Comparison of ENCODE assay signal across 19 cellular contexts in genomic region chr3:45617430-45618080, GRCh38. TPM values are rescaled to one million over a fixed set of nuclear protein-coding genes. Genes with fewer than 3 reads are reported as not detected.
A peak's percentile ranks its signal among the peaks of the same experiment; 100 is the strongest.
DNase-seq lines count a peak whose midpoint lies in the region; ATAC-seq, FAIRE-seq and TF ChIP-seq lines count a peak whose summit lies in the region.
"Had no signal": no experiment of that assay in that cellular context is flagged by ENCODE, and none has a peak within 500 bp of the region (broad histone marks: within the 10 kb centered on the region; RNA-seq: fewer than 3 reads in every experiment).

No MANE protein-coding gene starts in this region.

- no peak for FAIRE-seq in small intestine (lab: Jason Lieb, UNC)

- ATAC-seq in activated B cell treated with CpG ODN at 0.5 μM for 24 hours (ENCODE audit: low read depth), result no peak
- peak; percentile 83 for ATAC-seq in left colon
- no peak for ATAC-seq in gastrocnemius medialis

- TF ChIP-seq POLR2A in gastrocnemius medialis (IDR thresholded peaks at IDR 0.05), result no peak
- TF ChIP-seq POLR2A in transverse colon (IDR thresholded peaks at IDR 0.05), result no peak

- BruUV-seq in Calu3 (replicated peaks; lab: Mats Ljungman, UMichigan), result no TSS peak

- H3K4me3 ChIP-seq in small intestine (ENCODE audit: low read depth in 1 of 2, low read length in 2 of 2), result no peak overlapping the region
- no peak overlapping the region for H3K4me3 ChIP-seq in gastrocnemius medialis
- no peak overlapping the region for H3K4me3 ChIP-seq in transverse colon

- H3K36me3 ChIP-seq in small intestine (ENCODE audit: control insufficient read depth in 2 of 2, insufficient read depth in 2 of 2, low read length in 2 of 2), result no peaks in the 10 kb centered on the region
- H3K36me3 ChIP-seq in gastrocnemius medialis, result no peaks in the 10 kb centered on the region
- no peaks in the 10 kb centered on the region for H3K36me3 ChIP-seq in transverse colon

- intact Hi-C loops in Calu3 (cut with micrococcal nuclease; ENCODE audit: unreplicated experiment), result no loop called here
- intact Hi-C loops in activated B cell treated with CpG ODN at 0.5 μM for 24 hours (cut with micrococcal nuclease), result no loop called here
- intact Hi-C loops in left colon (cut with DNase I, micrococcal nuclease), result no loop called here
- intact Hi-C loops in gastrocnemius medialis (cut with DNase I; ENCODE audit: low total_unique reads), result no loop called here
- intact Hi-C loops in transverse colon (cut with DNase I; ENCODE audit: low total_unique reads), result no loop called here

- H3K4me1 Mint-ChIP-seq in Calu3 (ENCODE audit: low read depth, unreplicated experiment) (peaks cover 39% of the 10 kb centered on the region), activated B cell treated with CpG ODN at 0.5 μM for 24 hours (peaks cover 57% of the 10 kb centered on the region)

- no peaks in the 10 kb centered on the region for H3K9me3 Mint-ChIP-seq in Calu3 (ENCODE audit: low read depth, unreplicated experiment)
- no peaks in the 10 kb centered on the region for H3K9me3 Mint-ChIP-seq in activated B cell treated with CpG ODN at 0.5 μM for 24 hours

- H3K27me3 Mint-ChIP-seq in Calu3 (ENCODE audit: unreplicated experiment), result no peaks in the 10 kb centered on the region
- H3K27me3 Mint-ChIP-seq in activated B cell treated with CpG ODN at 0.5 μM for 24 hours, result no peaks in the 10 kb centered on the region

- H3K4me1 ChIP-seq in small intestine (ENCODE audit: control insufficient read depth in 2 of 2, insufficient read depth in 1 of 2, low read depth in 1 of 2, low read length in 1 of 2) (peaks cover 0 to 5% of the 10 kb centered on the region in 2 donors), gastrocnemius medialis (peaks cover 38 to 39% of the 10 kb centered on the region in 2 donors), transverse colon (peaks cover 10 to 37% (median 17%) of the 10 kb centered on the region in 4 donors)

- no peak overlapping the region for H3K4me3 Mint-ChIP-seq in Calu3 (ENCODE audit: low read depth, unreplicated experiment)
- no peak overlapping the region for H3K4me3 Mint-ChIP-seq in activated B cell treated with CpG ODN at 0.5 μM for 24 hours

- H3K36me3 Mint-ChIP-seq in Calu3 (ENCODE audit: insufficient read depth, unreplicated experiment), result peaks cover 16% of the 10 kb centered on the region
- H3K36me3 Mint-ChIP-seq in activated B cell treated with CpG ODN at 0.5 μM for 24 hours (ENCODE audit: low read depth), result peaks cover 52% of the 10 kb centered on the region

- no peak for TF ChIP-seq CTCF in Calu3 (IDR thresholded peaks at IDR 0.05; ENCODE audit: unreplicated experiment)
- TF ChIP-seq CTCF in activated B cell treated with CpG ODN at 0.5 μM for 24 hours (IDR thresholded peaks at IDR 0.05), result no peak
- TF ChIP-seq CTCF in GM10248 (IDR thresholded peaks at IDR 0.05; ENCODE audit: control extremely low read depth, extremely low read depth, low read depth, missing control alignments), result no peak
- TF ChIP-seq CTCF in gastrocnemius medialis (IDR thresholded peaks at IDR 0.05 in 4 of 5, conservative IDR thresholded peaks at IDR 0.05 in 1 of 5), result no peak
- TF ChIP-seq CTCF in transverse colon (IDR thresholded peaks at IDR 0.05), result no peak

- peak overlapping the region; percentile 20 for H3K27ac Mint-ChIP-seq in Calu3 (ENCODE audit: unreplicated experiment)
- peak overlapping the region; percentile 51 for H3K27ac Mint-ChIP-seq in activated B cell treated with CpG ODN at 0.5 μM for 24 hours

- H3K27ac ChIP-seq in small intestine (ENCODE audit: low read depth in 1 of 2, low read length in 1 of 2) (no peak overlapping the region), gastrocnemius medialis (peak overlapping the region in 2 of 4 donors; percentile 11 to 31), transverse colon (peak overlapping the region in 1 of 4 donors; percentile 4)

- H3K27me3 ChIP-seq in small intestine (ENCODE audit: control insufficient read depth in 2 of 2, insufficient read depth in 2 of 2, low read length in 2 of 2), result no peaks in the 10 kb centered on the region
- H3K27me3 ChIP-seq in gastrocnemius medialis, result no peaks in the 10 kb centered on the region
- no peaks in the 10 kb centered on the region for H3K27me3 ChIP-seq in transverse colon

- in situ Hi-C loops in gastrocnemius medialis (cut with MboI; ENCODE audit: low sequenced_read_pairs in 4 of 4) (no loop called here), transverse colon (cut with MboI; ENCODE audit: low pct_ligation_motif_present in 1 of 4, low pct_unique_long_range_greater_than_20kb in 1 of 4, low sequenced_read_pairs in 3 of 4) (no loop called here)

- CTCF ChIA-PET in Calu3 (lab: Charles Lee), result interaction anchor here (0.6 to 0.8 kb wide), 3 partner anchors 13 to 106 kb away, joined by 3 to 12 read pairs (median 5); no protein-coding TSS in a partner anchor
- CTCF ChIA-PET in activated B cell treated with CpG ODN at 0.5 μM for 24 hours (lab: Charles Lee), result no interaction called here
- CTCF ChIA-PET in GM10248 (lab: Yijun Ruan, JAX), result interaction anchor here (1.3 to 2.8 kb wide), 3 partner anchors 13 to 42 kb away, joined by 3 to 9 read pairs (median 5); no protein-coding TSS in a partner anchor

- H3K9me3 ChIP-seq in small intestine (ENCODE audit: control insufficient read depth, low read depth), result no peaks in the 10 kb centered on the region
- H3K9me3 ChIP-seq in gastrocnemius medialis, result no peaks in the 10 kb centered on the region
- no peaks in the 10 kb centered on the region for H3K9me3 ChIP-seq in transverse colon

- no peak for DNase-seq in Calu3
- no peak for DNase-seq in activated B cell treated with CpG ODN at 0.5 μM for 24 hours
- DNase-seq in left colon, result no peak
- peak; percentile 70 for DNase-seq in small intestine
- no peak for DNase-seq in GM10248 (ENCODE audit: extremely low spot score)
- no peak for DNase-seq in NCI-H524 treated with DMSO at 0.1 percent for 48 hours (lab: John Stamatoyannopoulos, UW)
- DNase-seq in gastrocnemius medialis, result no peak
- no peak for DNase-seq in transverse colon
- DNase-seq: activated CD4-positive, alpha-beta T cell treated with anti-CD3 and anti-CD28 coated beads for 1 hour; activated CD8-positive, alpha-beta memory T cell treated with anti-CD3 and anti-CD28 coated beads, Interleukin-2, amount 50 U/mL, for 4 hours; activated naive CD4-positive, alpha-beta T cell treated with anti-CD3 and anti-CD28 coated beads, Interleukin-2, amount 50 U/mL, for 16 hours; AML-193; DMS 273 treated with DMSO at 0.1 percent for 48 hours; H7; hypothalamus; kidney glomerular epithelial cell; NCI-H187 treated with DMSO at 0.1 percent for 48 hours; SHP77; T-helper 2 cell had no signal

- 32 to 68% (median 49%) methylated on average over 9 of the region's 9 CpGs for WGBS in small intestine, 3 donors
- 63 to 80% methylated on average over 2 to 9 of the region's 9 CpGs for WGBS in transverse colon (ENCODE audit: low coverage in 1 of 2), 2 donors

- TF ChIP-seq EP300 in transverse colon (IDR thresholded peaks at IDR 0.05; ENCODE audit: low read depth), result no peak

- POLR2A ChIA-PET in activated B cell treated with CpG ODN at 0.5 μM for 24 hours (lab: Charles Lee), result no interaction called here
- POLR2A ChIA-PET in GM10248 (lab: Yijun Ruan, JAX), result no interaction called here

RNA-seq across cellular contexts. Expression of gene LIMD1, which starts 23.0 kb away (rescaled TPM):
- total RNA-seq in Calu3 (2022) (38.7 and 39.8 TPM in 2 replicates), activated B cell treated with CpG ODN at 0.5 μM for 24 hours (62.8 and 82.0 TPM in 2 replicates), left colon (10 to 100 TPM; 35.0 to 42.6 TPM), gastrocnemius medialis (10 to 100 TPM; 19.3 to 56.6 (median 27.1) TPM), transverse colon (10 to 100 TPM; 28.3 to 84.9 (median 36.0) TPM)
- 1 to 10 TPM; 2.4 to 8.1 (median 2.5) TPM for polyA plus RNA-seq in small intestine
